24 cellular contexts compared by ENCODE assay signal in genomic region chr16:9345889-9346288, GRCh38.
"Had no signal": no experiment of that assay in that cellular context is flagged by ENCODE, and none has a peak within 500 bp of the region (broad histone marks: within the 10 kb centered on the region; RNA-seq: fewer than 3 reads in every experiment).

No MANE protein-coding gene starts in this region.

- H3K27ac ChIP-seq: colonic mucosa, coronary artery, dorsolateral prefrontal cortex, epithelial cell of prostate, esophagus squamous epithelium, foreskin keratinocyte, gastrocnemius medialis, gastroesophageal sphincter, heart left ventricle, heart right ventricle had no signal

- ATAC-seq: effector memory CD8-positive, alpha-beta T cell; esophagus mucosa; foreskin keratinocyte; gastrocnemius medialis; gastroesophageal sphincter; heart left ventricle; heart right ventricle had no signal

- H3K4me1 ChIP-seq: colonic mucosa, esophagus squamous epithelium, foreskin keratinocyte, gastrocnemius medialis had no signal

- H3K4me3 Mint-ChIP-seq: dendritic cell treated with granulocyte-macrophage colony-stimulating factor and Interleukin-4, amounts not matched to agents 40 ng/mL and 50 ng/mL, for 4 days; effector memory CD8-positive, alpha-beta T cell; endodermal cell had no signal

- H3K9me3 Mint-ChIP-seq: effector memory CD8-positive, alpha-beta T cell had no signal

- H3K36me3 ChIP-seq: colonic mucosa, esophagus squamous epithelium, gastrocnemius medialis, gastroesophageal sphincter, heart left ventricle, heart right ventricle had no signal

- H3K9me3 ChIP-seq: colonic mucosa, gastrocnemius medialis had no signal

- DNase-seq: colonic mucosa; cortex of kidney; dermis blood vessel endothelial cell; dorsolateral prefrontal cortex; effector CD4-positive, alpha-beta T cell; effector CD8-positive, alpha-beta T cell; effector memory CD4-positive, alpha-beta T cell; effector memory CD8-positive, alpha-beta T cell; endodermal cell; erythroblast; esophagus squamous epithelium; foreskin fibroblast; foreskin keratinocyte; foreskin melanocyte; gastrocnemius medialis; glutamatergic neuron; head of caudate nucleus; heart left ventricle; heart right ventricle had no signal

- H3K4me3 ChIP-seq: colonic mucosa, coronary artery, dorsolateral prefrontal cortex, esophagus squamous epithelium, gastrocnemius medialis, gastroesophageal sphincter, heart left ventricle, heart right ventricle had no signal

- H3K27ac Mint-ChIP-seq: dendritic cell treated with granulocyte-macrophage colony-stimulating factor and Interleukin-4, amounts not matched to agents 40 ng/mL and 50 ng/mL, for 4 days; effector memory CD8-positive, alpha-beta T cell; endodermal cell had no signal

- H3K27me3 ChIP-seq: colonic mucosa, dorsolateral prefrontal cortex, esophagus squamous epithelium, foreskin keratinocyte, gastrocnemius medialis, gastroesophageal sphincter, heart left ventricle, heart right ventricle had no signal

- H3K27me3 Mint-ChIP-seq: dendritic cell treated with granulocyte-macrophage colony-stimulating factor and Interleukin-4, amounts not matched to agents 40 ng/mL and 50 ng/mL, for 4 days; effector memory CD8-positive, alpha-beta T cell had no signal
